ENCODE assay signal across 15 cellular contexts in the genomic region with DNA sequence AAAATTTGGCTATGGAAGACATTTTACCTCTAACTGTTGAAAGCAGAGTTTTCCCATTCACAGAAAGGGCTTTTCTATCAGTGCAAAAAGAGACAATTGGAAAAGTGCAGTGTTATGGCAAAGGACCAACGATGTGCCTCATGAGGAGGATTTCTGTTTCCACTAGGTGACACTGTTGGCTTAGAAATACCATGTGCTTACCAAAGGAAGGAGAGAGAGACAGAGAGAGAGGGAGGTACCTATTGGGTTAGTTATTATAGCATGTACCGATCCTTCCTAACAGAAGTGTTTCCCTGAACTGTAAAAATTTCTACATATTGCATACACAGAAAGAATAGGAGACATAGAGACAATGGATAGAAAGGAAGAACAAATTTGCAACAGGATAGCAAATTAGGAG. TPM values are rescaled to one million over a fixed set of nuclear protein-coding genes. Genes with fewer than 3 reads are reported as not detected.
DNase-seq lines count a peak whose midpoint lies in the region; ATAC-seq and TF ChIP-seq lines count a peak whose summit lies in the region.
"Had no signal": no experiment of that assay in that cellular context is flagged by ENCODE, and none has a peak within 500 bp of the region (broad histone marks: within the 10 kb centered on the region; RNA-seq: fewer than 3 reads in every experiment).

No MANE protein-coding gene starts in this region.

- H3K4me1 ChIP-seq in HCT116 (ENCODE audit: control insufficient read depth in 1 of 2, insufficient read depth in 2 of 2, low read length in 2 of 2) = peaks cover 5 to 7% of the 10 kb centered on the region in 2 experiments; a peak in 1 of 4 replicates
- no peaks in the 10 kb centered on the region for H3K4me1 ChIP-seq in OCI-LY7 (ENCODE audit: insufficient read depth, low read length, poor library complexity, severe bottlenecking)

- no peak for TF ChIP-seq POLR2A in HCT116 (IDR thresholded peaks at IDR 0.05; ENCODE audit: borderline replicate concordance, extremely low read depth, insufficient read depth, insufficient read length)

- peak; percentile 98 for ATAC-seq in HCT116
- ATAC-seq in GM19395 (IDR thresholded peaks at IDR 0.05; ENCODE audit: unreplicated experiment) = no peak
- no peak for ATAC-seq in HG03280 (IDR thresholded peaks at IDR 0.05; ENCODE audit: unreplicated experiment)
- no peak for ATAC-seq in GM19463 (IDR thresholded peaks at IDR 0.05; ENCODE audit: unreplicated experiment)
- ATAC-seq: T-cell had no signal

- H4K20me1 ChIP-seq in HCT116 (ENCODE audit: insufficient read depth) (no peaks in the 10 kb centered on the region), OCI-LY7 (ENCODE audit: insufficient read depth, low read length) (no peaks in the 10 kb centered on the region)

- TF ChIP-seq CTCF in AG10803 (conservative IDR thresholded peaks at IDR 0.05; ENCODE audit: low read length) (peak; percentile 38; the same call in 1 of the 2 replicates), HCT116 (IDR thresholded peaks at IDR 0.05 in 2 of 3, conservative IDR thresholded peaks at IDR 0.05 in 1 of 3; ENCODE audit: borderline replicate concordance in 1 of 3, insufficient read depth in 1 of 3, low read depth in 2 of 3, low read length in 2 of 3) (peak; percentile 67 to 87 (median 85)), OCI-LY7 (conservative IDR thresholded peaks at IDR 0.05; ENCODE audit: low read length) (0 out of 2 replicates have a peak, but pooled peaks have one; percentile 23), epithelial cell of esophagus (IDR thresholded peaks at IDR 0.05; ENCODE audit: insufficient read depth, low read depth, low read length, missing control alignments) (peak; percentile 54)

- intact Hi-C loops in HCT116 (cut with micrococcal nuclease) = loop anchor here (1.0 to 5.0 kb wide), 3 partner anchors 45 to 203 kb away; no protein-coding TSS in a partner anchor
- intact Hi-C loops in OCI-LY7 (cut with micrococcal nuclease; ENCODE audit: unreplicated experiment) = no loop called here

- RAD21 ChIA-PET in HCT116 (lab: Charles Lee; ENCODE audit: low non-redundant PET in 1 of 2, low total read pairs in 2 of 2, uncharacterized antibody in 2 of 2, unreplicated experiment in 2 of 2) = no interaction called here

- H3K27ac ChIP-seq in HCT116 (ENCODE audit: low read depth, low read length) (no peak overlapping the region), OCI-LY7 (ENCODE audit: low read depth, low read length, poor library complexity, severe bottlenecking) (no peak overlapping the region)
- H3K27ac ChIP-seq: HL-60, sigmoid colon had no signal

- no peak overlapping the region for H3K9ac ChIP-seq in HCT116 (ENCODE audit: low read length)

- no peaks in the 10 kb centered on the region for H3K36me3 ChIP-seq in HCT116 (ENCODE audit: control insufficient read depth in 1 of 2, insufficient read depth in 2 of 2, low read length in 2 of 2)
- H3K36me3 ChIP-seq in OCI-LY7 (ENCODE audit: insufficient read depth, low read length) = no peaks in the 10 kb centered on the region
- no peaks in the 10 kb centered on the region for H3K36me3 ChIP-seq in MG63
- H3K36me3 ChIP-seq: sigmoid colon had no signal

- DNase-seq in AG10803 (ENCODE audit: low read depth) (peak; percentile 31), HCT116 (ENCODE audit: low read depth, low spot score) (peak; percentile 56), OCI-LY7 (ENCODE audit: low spot score) (peak; percentile 10), epithelial cell of esophagus (ENCODE audit: low read depth) (peak; percentile 51), MG63 (no peak)
- DNase-seq: activated naive CD4-positive, alpha-beta T cell treated with anti-CD3 and anti-CD28 coated beads, Interleukin-2, amount 10 ng/mL, durations not matched to agents 7 days and 5 days; NCI-H146; NK-92 treated with Interleukin-12 subunit alpha and Interleukin-12 subunit beta, amount 100 ng/mL, for 24 hours; sigmoid colon; substantia nigra; T-cell had no signal

- H3K4me2 ChIP-seq in HCT116 (ENCODE audit: low read length) (no peak overlapping the region), OCI-LY7 (ENCODE audit: low read length) (no peak overlapping the region)

- H3K4me3 ChIP-seq in AG10803 (ENCODE audit: low read length) = no peak overlapping the region
- H3K4me3 ChIP-seq in HCT116 (replicated peaks in 1 of 2; ENCODE audit: low read depth in 1 of 2, low read length in 2 of 2) = no peak overlapping the region
- no peak overlapping the region for H3K4me3 ChIP-seq in OCI-LY7 (ENCODE audit: low read depth, low read length, poor library complexity, severe bottlenecking)
- H3K4me3 ChIP-seq in epithelial cell of esophagus (ENCODE audit: low read length) = no peak overlapping the region
- no peak overlapping the region for H3K4me3 ChIP-seq in MG63
- H3K4me3 ChIP-seq: sigmoid colon had no signal

- H3K9me3 ChIP-seq in HCT116 (ENCODE audit: control insufficient read depth in 1 of 2, insufficient read depth in 1 of 2, low read depth in 1 of 2, low read length in 2 of 2) (no peaks in the 10 kb centered on the region), OCI-LY7 (ENCODE audit: low read length) (peaks cover 4% of the 10 kb centered on the region; the same call in 1 of the 2 replicates), MG63 (no peaks in the 10 kb centered on the region; the same call in 1 of the 2 replicates)

- H3K79me2 ChIP-seq in HCT116 (ENCODE audit: insufficient read depth, low read length) (no peaks in the 10 kb centered on the region), OCI-LY7 (ENCODE audit: insufficient read depth, low read depth, low read length) (no peaks in the 10 kb centered on the region)

- H3K9me2 ChIP-seq in HCT116 (ENCODE audit: insufficient read depth) (no peaks in the 10 kb centered on the region), OCI-LY7 (ENCODE audit: insufficient read depth, low read length) (no peaks in the 10 kb centered on the region)

- CTCF ChIA-PET in HCT116 (lab: Charles Lee) = interaction anchor here (1.2 kb wide), 1 partner anchor 196 kb away, joined by 3 read pairs; no protein-coding TSS in a partner anchor
- CTCF ChIA-PET in OCI-LY7 (lab: Charles Lee; ENCODE audit: unreplicated experiment) = no interaction called here

- peak; percentile 92 for TF ChIP-seq RAD21 in HCT116 (IDR thresholded peaks at IDR 0.05; ENCODE audit: low read depth)

- POLR2A ChIA-PET in HCT116 (lab: Charles Lee) = no interaction called here
- POLR2A ChIA-PET in OCI-LY7 (lab: Charles Lee) = no interaction called here

- H2AFZ ChIP-seq in HCT116 (ENCODE audit: low read depth, low read length, poor library complexity, severe bottlenecking) = no peak overlapping the region
- no peak overlapping the region for H2AFZ ChIP-seq in OCI-LY7 (ENCODE audit: low read length)

- H3K27me3 ChIP-seq in HCT116 (ENCODE audit: insufficient read depth, low read length) = no peaks in the 10 kb centered on the region
- no peaks in the 10 kb centered on the region for H3K27me3 ChIP-seq in MG63
- H3K27me3 ChIP-seq: sigmoid colon had no signal

- no TSS peak for BruUV-seq in HCT116 (replicated peaks; lab: Mats Ljungman, UMichigan)
- BruUV-seq in OCI-LY7 (replicated peaks; lab: Mats Ljungman, UMichigan) = no TSS peak

TF ChIP-seq in HCT116, 20 proteins besides CTCF, POLR2A, EP300 and RAD21:
- TF ChIP-seq CBX3 (IDR thresholded peaks at IDR 0.05; ENCODE audit: low read depth) (0 out of 2 replicates have a peak, but pooled peaks have one; percentile 17), JUND (IDR thresholded peaks at IDR 0.05) (no peak), ZNF274 (IDR thresholded peaks at IDR 0.05; ENCODE audit: low read depth, low read length) (no peak), SRF (IDR thresholded peaks at IDR 0.05; ENCODE audit: low read depth) (no peak)
TF ChIP-seq in HCT116: peak in this region for 1.

RNA-seq across cellular contexts. Expression of gene PSG4, which starts 23.9 kb away (rescaled TPM):
- total RNA-seq in HCT116 (2021; ENCODE audit: unreplicated experiment) = not detected
- not detected in 2 replicates for polyA plus RNA-seq in HCT116 (2012)
- not detected in 2 replicates for total RNA-seq in OCI-LY7 (2014; rRNA removed; shearing (Covaris generic))
- total RNA-seq in OCI-LY7 (2022) = not detected in 2 replicates
- not detected in 2 replicates for total RNA-seq in MG63 (2014; rRNA removed; shearing (Covaris generic); ENCODE audit: low replicate concordance)
- total RNA-seq: sigmoid colon, T-cell had no signal
- polyA plus RNA-seq: sigmoid colon had no signal

RNA-seq across cellular contexts. Expression of gene PSG9, which starts 40.0 kb away (rescaled TPM):
- total RNA-seq in HCT116 (2021; ENCODE audit: unreplicated experiment) (not detected), OCI-LY7 (2022) (not detected in 2 replicates)
- polyA plus RNA-seq in HCT116 (2012) = not detected in 2 replicates
- total RNA-seq in OCI-LY7 (2014; rRNA removed; shearing (Covaris generic)) = not detected in 2 replicates
- not detected in 2 replicates for total RNA-seq in MG63 (2014; rRNA removed; shearing (Covaris generic); ENCODE audit: low replicate concordance)
- total RNA-seq: sigmoid colon, T-cell had no signal
- polyA plus RNA-seq: sigmoid colon had no signal

RNA-seq across cellular contexts. Expression of gene PSG5, which starts 43.0 kb away (rescaled TPM):
- total RNA-seq in HCT116 (2021; ENCODE audit: unreplicated experiment) (not detected), OCI-LY7 (2022) (not detected in 2 replicates)
- not detected in 2 replicates for polyA plus RNA-seq in HCT116 (2012)
- total RNA-seq in OCI-LY7 (2014; rRNA removed; shearing (Covaris generic)) = not detected in 2 replicates
- 9.5 and 9.7 TPM in 2 replicates for total RNA-seq in MG63 (2014; rRNA removed; shearing (Covaris generic); ENCODE audit: low replicate concordance)
- total RNA-seq: sigmoid colon, T-cell had no signal
- polyA plus RNA-seq: sigmoid colon had no signal

Comparison
In these comparisons a context has a peak if more than half of its experiments do, and no peak if none do; other contexts are left out.
1. CTCF ChIP-seq: peak in every context shown above with its lines; median percentile 85 in HCT116; 54 in epithelial cell of esophagus; 38 in AG10803; 23 in OCI-LY7.
2. RNA of gene PSG5, which starts 43.0 kb away (total RNA-seq): 9.5 to 9.7 TPM in MG63; not detected in HCT116 (single experiment) and not detected in OCI-LY7; every median in the first group is over 10 times any median in the second.